In genomic region chr10:104706886-104707285, GRCh38 we compare ENCODE assay signal across 22 cellular contexts.
"Had no signal": no experiment of that assay in that cellular context is flagged by ENCODE, and none has a peak within 500 bp of the region (broad histone marks: within the 10 kb centered on the region; RNA-seq: fewer than 3 reads in every experiment).

No MANE protein-coding gene starts in this region.

- H3K36me3 ChIP-seq: esophagus muscularis mucosa, left lung, neural progenitor cell, sigmoid colon, thoracic aorta, tibial nerve, upper lobe of left lung had no signal

- H3K4me1 ChIP-seq: left lung, parathyroid adenoma, sigmoid colon, upper lobe of left lung had no signal

- H3K27me3 ChIP-seq: esophagus muscularis mucosa, left lung, neural progenitor cell, sigmoid colon, tibial nerve, upper lobe of left lung had no signal

- DNase-seq: cerebellar nuclear complex; cortex of kidney; effector CD4-positive, alpha-beta T cell; foreskin melanocyte; hypothalamus; immature natural killer cell; islet precursor cell; left cardiac atrium; left lung; mesendoderm; midbrain; naive thymus-derived CD4-positive, alpha-beta T cell; right cardiac atrium; sigmoid colon; stimulated activated naive B cell treated with anti-CD40 and anti-IgM and Interleukin-4, amounts not matched to agents 10 μg/mL and 1 μg/mL and 100 μg/mL, for 72 hours had no signal

- H3K27ac ChIP-seq: epithelial cell of prostate, esophagus muscularis mucosa, left lung, neural progenitor cell, parathyroid adenoma, sigmoid colon, thoracic aorta, tibial nerve, upper lobe of left lung had no signal

- H3K9me3 ChIP-seq: esophagus muscularis mucosa, left lung, sigmoid colon, thoracic aorta, tibial nerve, upper lobe of left lung had no signal

- H3K4me3 ChIP-seq: esophagus muscularis mucosa, left lung, neural progenitor cell, sigmoid colon, thoracic aorta, tibial nerve, upper lobe of left lung had no signal
